ENCODE assay signal across 8 cellular contexts in the genomic region with DNA sequence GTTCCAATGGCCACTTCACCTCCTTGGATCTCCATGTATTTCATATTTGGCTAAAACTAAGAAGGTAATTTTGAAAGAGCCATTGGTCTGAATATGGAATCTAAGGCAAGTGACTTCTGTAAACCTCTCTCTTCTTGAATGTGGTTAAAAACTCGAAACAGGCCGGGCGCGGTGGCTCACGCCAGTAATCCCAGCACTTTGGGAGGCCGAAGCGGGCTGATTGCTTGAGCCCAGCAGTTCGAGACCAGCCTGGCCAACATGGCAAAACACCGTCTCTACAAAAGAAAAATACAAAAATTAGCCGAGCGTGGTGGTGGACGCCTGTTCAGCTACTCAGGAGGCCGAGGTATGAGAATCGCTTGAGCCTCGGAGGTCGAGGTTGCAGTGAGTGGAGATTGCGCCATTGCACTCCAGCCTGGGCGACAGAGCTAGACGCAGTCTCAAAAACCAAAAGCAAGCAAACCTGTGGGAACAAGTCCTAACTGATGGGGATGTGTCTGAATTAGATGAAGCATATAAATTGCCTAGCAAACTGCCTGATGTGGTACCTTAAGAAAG. TPM values are rescaled to one million over a fixed set of nuclear protein-coding genes. Genes with fewer than 3 reads are reported as not detected.
A peak's percentile ranks its signal among the peaks of the same experiment; 100 is the strongest.
DNase-seq lines count a peak whose midpoint lies in the region; ATAC-seq and TF ChIP-seq lines count a peak whose summit lies in the region.

No MANE protein-coding gene starts in this region.

- H3K36me3 ChIP-seq in brain microvascular endothelial cell (replicated peaks) (no peaks in the 10 kb centered on the region), mucosa of rectum (ENCODE audit: control insufficient read depth in 2 of 2, insufficient read depth in 2 of 2, low read length in 2 of 2) (no peaks in the 10 kb centered on the region)

- H3K4me1 ChIP-seq in right cardiac atrium (ENCODE audit: control insufficient read depth, insufficient read depth, low read length) (no peaks in the 10 kb centered on the region), mucosa of rectum (ENCODE audit: control insufficient read depth in 2 of 2, insufficient read depth in 2 of 2, low read length in 2 of 2) (peaks cover 9 to 13% of the 10 kb centered on the region in 2 donors)

- H3K27me3 ChIP-seq in right cardiac atrium (ENCODE audit: control insufficient read depth, insufficient read depth) (no peaks in the 10 kb centered on the region), brain microvascular endothelial cell (replicated peaks) (no peaks in the 10 kb centered on the region), mucosa of rectum (ENCODE audit: control insufficient read depth in 2 of 2, insufficient read depth in 2 of 2, low read length in 2 of 2) (no peaks in the 10 kb centered on the region)

- H3K9me3 ChIP-seq in right cardiac atrium (ENCODE audit: control insufficient read depth, low read length) (no peaks in the 10 kb centered on the region), mucosa of rectum (ENCODE audit: control insufficient read depth in 2 of 2, low read length in 2 of 2) (no peaks in the 10 kb centered on the region)

- no peak for TF ChIP-seq CTCF in brain microvascular endothelial cell (IDR thresholded peaks at IDR 0.05; ENCODE audit: low read depth, low read length, missing control alignments)

- H3K27ac ChIP-seq in right cardiac atrium (ENCODE audit: low read length) (no peak overlapping the region), brain microvascular endothelial cell (no peak overlapping the region), mucosa of rectum (ENCODE audit: low read depth in 2 of 2, low read length in 2 of 2) (peak overlapping the region; percentile 94)

- DNase-seq in right cardiac atrium (no peak), Right ventricle myocardium inferior (ENCODE audit: missing footprints) (no peak), brain microvascular endothelial cell (no peak), NCI-H1436 (lab: John Stamatoyannopoulos, UW) (no peak), NCI-H524 treated with DMSO at 0.1 percent for 48 hours (lab: John Stamatoyannopoulos, UW) (no peak)

- in situ Hi-C loops in brain microvascular endothelial cell (cut with HindIII; ENCODE audit: low pct_ligation_motif_present, low sequenced_read_pairs), result no loop called here

- intact Hi-C loops in right cardiac atrium (cut with DNase I), result no loop called here
- intact Hi-C loops in Right ventricle myocardium inferior (cut with DNase I), result loop anchor here (5.0 to 10.0 kb wide), 3 partner anchors 50 to 587 kb away; a partner anchor contains a TSS

- ATAC-seq in right cardiac atrium (no peak), Right ventricle myocardium inferior (no peak), HG03196 (IDR thresholded peaks at IDR 0.05; ENCODE audit: unreplicated experiment) (no peak), HG02970 (IDR thresholded peaks at IDR 0.05; ENCODE audit: low FRiP score, unreplicated experiment) (no peak)

- peak overlapping the region; percentile 84 for H3K4me3 ChIP-seq in right cardiac atrium (ENCODE audit: low read length)
- peak overlapping the region; percentile 96 for H3K4me3 ChIP-seq in brain microvascular endothelial cell (ENCODE audit: low read depth, low read length)
- peak overlapping the region; percentile 97 to 98 for H3K4me3 ChIP-seq in mucosa of rectum (ENCODE audit: low read length in 2 of 2)

- peak overlapping the region; percentile 92 to 96 for H3K9ac ChIP-seq in mucosa of rectum (ENCODE audit: low read depth in 1 of 2, low read length in 2 of 2)

- 96% methylated on average over 19 of the region's 19 CpGs for WGBS in right cardiac atrium

RNA-seq across cellular contexts. Expression of a gene that starts 2.2 kb away (rescaled TPM):
- total RNA-seq in right cardiac atrium (1 to 10 TPM; 7.5 to 9.9 (median 8.8) TPM), Right ventricle myocardium inferior (6.2 TPM)
- polyA plus RNA-seq in right cardiac atrium, result 4.2 TPM

Comparison
In these comparisons a context has a peak if more than half of its experiments do, and no peak if none do; other contexts are left out.
1. H3K27ac ChIP-seq: peak in mucosa of rectum (2 of 2); none in right cardiac atrium (single experiment) and brain microvascular endothelial cell (single experiment).
2. Peak in every context shown above with its lines, with median percentiles within 50 percentile points of each other: H3K4me3 ChIP-seq.